Comparison of ENCODE assay signal across 8 cellular contexts in the genomic region with DNA sequence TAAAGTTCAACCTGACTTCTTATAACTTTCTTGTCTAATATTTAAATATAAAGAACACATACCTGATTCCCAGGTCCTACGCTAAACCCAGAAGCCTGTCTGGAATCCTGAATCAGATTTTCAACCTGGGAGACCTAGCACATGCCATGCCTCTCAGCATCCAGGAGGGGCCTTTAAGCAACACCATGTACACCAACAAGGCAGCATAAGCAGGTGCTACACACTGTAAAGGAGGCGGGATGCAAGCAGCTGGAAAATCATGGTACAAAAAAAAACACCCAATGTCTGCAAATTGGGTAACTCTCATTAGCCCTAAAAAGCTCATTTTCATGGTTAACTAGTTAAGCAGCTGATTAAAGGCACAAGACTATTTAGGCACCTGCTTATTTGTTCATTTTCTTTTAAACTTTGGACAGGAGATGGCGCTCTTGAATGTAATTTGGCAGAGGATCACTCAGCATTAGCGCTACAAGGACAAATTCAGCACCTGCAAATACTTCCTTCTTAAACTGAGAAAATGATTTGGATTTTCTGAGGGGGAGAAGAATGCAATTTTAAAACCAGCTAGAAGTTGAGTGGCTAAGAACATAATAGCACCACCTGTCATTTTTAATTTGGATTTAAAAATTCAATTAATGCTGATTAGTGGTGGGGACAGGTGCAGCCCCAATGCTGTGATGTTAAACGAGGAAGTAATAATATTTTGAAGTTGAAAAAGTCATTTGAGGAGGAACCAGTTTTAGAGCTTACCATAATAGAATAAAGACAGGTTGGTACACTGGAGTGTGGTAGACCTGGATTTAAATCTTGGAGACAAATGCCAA.
DNase-seq lines count a peak whose midpoint lies in the region; ATAC-seq and TF ChIP-seq lines count a peak whose summit lies in the region.

No MANE protein-coding gene starts in this region.

- H3K4me3 ChIP-seq in heart right ventricle (no peak overlapping the region), right cardiac atrium (ENCODE audit: low read length) (no peak overlapping the region), HAP-1 (no peak overlapping the region), fibroblast of villous mesenchyme (ENCODE audit: low read depth, low read length) (no peak overlapping the region), vagina (no peak overlapping the region)

- H3K9me3 ChIP-seq in heart right ventricle (peaks cover 0 to 7% (median 0%) of the 10 kb centered on the region in 11 donors), right cardiac atrium (ENCODE audit: control insufficient read depth, low read length) (no peaks in the 10 kb centered on the region), HAP-1 (no peaks in the 10 kb centered on the region), vagina (no peaks in the 10 kb centered on the region)

- peak; percentile 14 to 65 (median 53) for TF ChIP-seq CTCF in heart right ventricle (IDR thresholded peaks at IDR 0.05)
- peak; percentile 50 for TF ChIP-seq CTCF in fibroblast of villous mesenchyme (IDR thresholded peaks at IDR 0.05; ENCODE audit: insufficient read depth, low read depth, low read length)
- no peak for TF ChIP-seq CTCF in vagina (IDR thresholded peaks at IDR 0.05)

- TF ChIP-seq POLR2A in vagina (IDR thresholded peaks at IDR 0.05), result no peak

- H3K4me1 ChIP-seq in heart right ventricle (no peaks in the 10 kb centered on the region), right cardiac atrium (ENCODE audit: control insufficient read depth, insufficient read depth, low read length) (no peaks in the 10 kb centered on the region), HAP-1 (no peaks in the 10 kb centered on the region; the same call in 1 of the 2 replicates), vagina (no peaks in the 10 kb centered on the region)

- peak in 1 of 2 donors; percentile 7 for DNase-seq in heart right ventricle
- DNase-seq in right cardiac atrium, result no peak
- DNase-seq in HAP-1 (ENCODE audit: low spot score in 2 of 2), result peak; percentile 35 to 48
- DNase-seq in NCI-H187 (lab: John Stamatoyannopoulos, UW), result peak; percentile 60 to 73
- DNase-seq in SW480 (ENCODE audit: low spot score), result peak; percentile 74
- DNase-seq in fibroblast of villous mesenchyme (ENCODE audit: low read depth), result peak; percentile 76
- DNase-seq in retina, result peak; percentile 68
- DNase-seq in vagina (ENCODE audit: extremely low spot score in 2 of 2), result no peak

- ATAC-seq in heart right ventricle (peak in 3 of 8 donors; percentile 46 to 62 (median 56)), right cardiac atrium (no peak)

- 31 to 32% methylated on average over 5 of the region's 5 CpGs for WGBS in heart right ventricle, 2 donors
- WGBS in right cardiac atrium, result 32% methylated on average over 5 of the region's 5 CpGs

- in situ Hi-C loops in HAP-1 (cut with MboI; ENCODE audit: low sequenced_read_pairs), result no loop called here

- H3K27ac ChIP-seq in heart right ventricle (no peak overlapping the region), right cardiac atrium (ENCODE audit: low read length) (no peak overlapping the region), vagina (no peak overlapping the region)

- intact Hi-C loops in heart right ventricle (cut with DNase I), result loop anchor here in 9 of 10 donors (2.0 to 10.0 kb wide), 4 partner anchors 182 to 476 kb away; no protein-coding TSS in a partner anchor
- intact Hi-C loops in right cardiac atrium (cut with DNase I), result loop anchor here in 3 of 4 donors (5.0 to 10.0 kb wide), 2 partner anchors 472 to 480 kb away; no protein-coding TSS in a partner anchor
- intact Hi-C loops in vagina (cut with DNase I), result no loop called here

- H3K27me3 ChIP-seq in heart right ventricle, result peaks cover 0 to 46% (median 28%) of the 10 kb centered on the region in 7 donors
- H3K27me3 ChIP-seq in right cardiac atrium (ENCODE audit: control insufficient read depth, insufficient read depth), result no peaks in the 10 kb centered on the region
- H3K27me3 ChIP-seq in HAP-1 (ENCODE audit: low read depth), result peaks cover 4% of the 10 kb centered on the region; the same call in 1 of the 2 replicates
- H3K27me3 ChIP-seq in vagina, result no peaks in the 10 kb centered on the region

- no peaks in the 10 kb centered on the region for H3K36me3 ChIP-seq in heart right ventricle
- H3K36me3 ChIP-seq in HAP-1 (replicated peaks), result no peaks in the 10 kb centered on the region
- no peaks in the 10 kb centered on the region for H3K36me3 ChIP-seq in vagina

Comparison
In these comparisons a context has a peak if more than half of its experiments do, and no peak if none do; other contexts are left out.
1. DNase-seq: peak in HAP-1 (2 of 2), NCI-H187 (2 of 2), SW480 (single experiment), fibroblast of villous mesenchyme (single experiment) and retina (single experiment); none in right cardiac atrium (0 of 3) and vagina (0 of 2).
2. CTCF ChIP-seq: peak in heart right ventricle (9 of 9) and fibroblast of villous mesenchyme (single experiment); none in vagina (0 of 3).